ENCODE assay signal across 28 cellular contexts in the genomic region with DNA sequence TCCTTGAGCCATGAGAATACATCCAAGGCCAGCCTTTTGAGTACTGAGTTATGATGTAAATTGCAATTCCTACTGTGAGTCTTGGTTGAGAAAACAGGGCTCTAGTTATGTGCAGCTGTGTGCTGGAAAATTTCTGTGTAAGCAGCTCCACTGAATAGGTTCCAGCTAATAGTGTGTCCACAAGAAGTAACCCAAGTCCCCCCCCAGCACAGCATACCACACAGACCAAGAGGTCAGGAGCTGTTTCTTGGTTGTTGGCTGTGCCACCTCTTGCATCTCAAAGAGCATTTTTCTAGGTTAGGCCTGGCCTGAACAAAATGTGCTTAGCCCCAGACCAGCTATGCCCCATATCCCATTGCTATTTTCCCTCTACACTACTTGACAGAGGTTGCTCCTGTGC. TPM values are rescaled to one million over a fixed set of nuclear protein-coding genes. Genes with fewer than 3 reads are reported as not detected.
DNase-seq lines count a peak whose midpoint lies in the region; ATAC-seq and TF ChIP-seq lines count a peak whose summit lies in the region.
"Had no signal": no experiment of that assay in that cellular context is flagged by ENCODE, and none has a peak within 500 bp of the region (broad histone marks: within the 10 kb centered on the region; RNA-seq: fewer than 3 reads in every experiment).

No MANE protein-coding gene starts in this region.

- intact Hi-C loops in PC-9 (cut with micrococcal nuclease; ENCODE audit: unreplicated experiment), result no loop called here
- intact Hi-C loops in mammary epithelial cell (cut with micrococcal nuclease), result loop anchor here (2.0 kb wide), 2 partner anchors 37 to 103 kb away; partner anchors contain the start of gene APCDD1

- peak overlapping the region; percentile 70 for H3K9ac ChIP-seq in mammary epithelial cell (ENCODE audit: insufficient read depth, low read length)
- H3K9ac ChIP-seq: BLaER1 treated with 17β-estradiol and CSF1 and Interleukin-3, amounts not matched to agents 10 nM and 100 nM had no signal

- H3K27ac ChIP-seq in PC-9 (peak overlapping the region; percentile 28; the same call in 1 of the 2 replicates), mammary epithelial cell (ENCODE audit: insufficient read depth, low read depth, low read length) (peak overlapping the region; percentile 97), gastroesophageal sphincter (peak overlapping the region in 1 of 4 donors; percentile 15), suprapubic skin (peak overlapping the region; percentile 82)
- H3K27ac ChIP-seq: BLaER1 treated with 17β-estradiol and CSF1 and Interleukin-3, amounts not matched to agents 10 nM and 100 nM; lower lobe of right lung; VCaP had no signal

- peaks cover 32% of the 10 kb centered on the region for H3K4me1 ChIP-seq in PC-9 (replicated peaks; ENCODE audit: insufficient read depth)
- peaks cover 72% of the 10 kb centered on the region for H3K4me1 ChIP-seq in mammary epithelial cell (ENCODE audit: insufficient read depth, low read length)
- H3K4me1 ChIP-seq in gastroesophageal sphincter, result peaks cover 0 to 15% (median 0%) of the 10 kb centered on the region in 3 donors
- peaks cover 55% of the 10 kb centered on the region for H3K4me1 ChIP-seq in suprapubic skin
- H3K4me1 ChIP-seq: lower lobe of right lung had no signal

- TF ChIP-seq POLR2A in gastroesophageal sphincter (IDR thresholded peaks at IDR 0.05), result no peak
- no peak for TF ChIP-seq POLR2A in suprapubic skin (IDR thresholded peaks at IDR 0.05)

- BruUV-seq in PC-9 (replicated peaks; lab: Mats Ljungman, UMichigan) (no TSS peak), mammary epithelial cell (replicated peaks; lab: Mats Ljungman, UMichigan) (TSS peak; percentile 74)

- H3K79me2 ChIP-seq in PC-9 (ENCODE audit: low read depth), result no peaks in the 10 kb centered on the region
- H3K79me2 ChIP-seq in mammary epithelial cell (ENCODE audit: insufficient read depth, low read length), result no peaks in the 10 kb centered on the region

- no peaks in the 10 kb centered on the region for H4K20me1 ChIP-seq in PC-9 (ENCODE audit: insufficient read depth)
- no peaks in the 10 kb centered on the region for H4K20me1 ChIP-seq in mammary epithelial cell (ENCODE audit: insufficient read depth, low read length)
- H4K20me1 ChIP-seq: BLaER1 treated with 17β-estradiol and CSF1 and Interleukin-3, amounts not matched to agents 10 nM and 100 nM had no signal

- H3F3A ChIP-seq in PC-9 (ENCODE audit: insufficient read depth, low read depth), result no peaks in the 10 kb centered on the region; the same call in 1 of the 2 replicates

- peak; percentile 60 for ATAC-seq in gastroesophageal sphincter
- ATAC-seq in stimulated activated effector memory CD8-positive, alpha-beta T cell treated with anti-CD3 and anti-CD28 coated beads, Interleukin-12 subunit alpha, Interleukin-12 subunit beta, amount 100 ng/mL, for 72 hours, result no peak
- ATAC-seq: activated CD8-positive, alpha-beta memory T cell treated with anti-CD3 and anti-CD28 coated beads, Interleukin-2, amount 10 ng/mL, durations not matched to agents 7 days and 5 days had no signal

- H3K27me3 ChIP-seq in PC-9 (ENCODE audit: insufficient read depth, low read depth) (no peaks in the 10 kb centered on the region), mammary epithelial cell (ENCODE audit: insufficient read depth, low read length) (no peaks in the 10 kb centered on the region), gastroesophageal sphincter (no peaks in the 10 kb centered on the region), suprapubic skin (no peaks in the 10 kb centered on the region)
- H3K27me3 ChIP-seq: BLaER1 treated with 17β-estradiol and CSF1 and Interleukin-3, amounts not matched to agents 10 nM and 100 nM had no signal

- TF ChIP-seq EP300 in gastroesophageal sphincter (IDR thresholded peaks at IDR 0.05) (no peak), suprapubic skin (IDR thresholded peaks at IDR 0.05) (no peak)

- no peaks in the 10 kb centered on the region for H3K36me3 Mint-ChIP-seq in stimulated activated effector memory CD8-positive, alpha-beta T cell treated with anti-CD3 and anti-CD28 coated beads, Interleukin-12 subunit alpha, Interleukin-12 subunit beta, amount 100 ng/mL, for 72 hours
- H3K36me3 Mint-ChIP-seq: activated CD8-positive, alpha-beta memory T cell treated with anti-CD3 and anti-CD28 coated beads, Interleukin-2, amount 10 ng/mL, durations not matched to agents 7 days and 5 days; activated naive CD4-positive, alpha-beta T cell treated with anti-CD3 and anti-CD28 coated beads, Interleukin-2, amount 10 ng/mL, durations not matched to agents 7 days and 5 days had no signal

- POLR2A ChIA-PET in PC-9 (lab: Charles Lee; ENCODE audit: unreplicated experiment), result no interaction called here

- no peak overlapping the region for H3K27ac Mint-ChIP-seq in stimulated activated effector memory CD8-positive, alpha-beta T cell treated with anti-CD3 and anti-CD28 coated beads, Interleukin-12 subunit alpha, Interleukin-12 subunit beta, amount 100 ng/mL, for 72 hours
- H3K27ac Mint-ChIP-seq: activated CD4-positive, alpha-beta T cell treated with anti-CD3 and anti-CD28 coated beads, Interleukin-2, amount 10 ng/mL, durations not matched to agents 24 days and 14 days; activated CD8-positive, alpha-beta memory T cell treated with anti-CD3 and anti-CD28 coated beads, Interleukin-2, amount 10 ng/mL, durations not matched to agents 7 days and 5 days; progenitor cell of endocrine pancreas; T-helper 2 cell treated with Interferon-gamma antibody and Interleukin-4, amounts not matched to agents 5 μg/mL and 100 μg/mL, for 36 hours had no signal

- H3K9me3 Mint-ChIP-seq in stimulated activated effector memory CD8-positive, alpha-beta T cell treated with anti-CD3 and anti-CD28 coated beads, Interleukin-12 subunit alpha, Interleukin-12 subunit beta, amount 100 ng/mL, for 72 hours, result peaks cover 5% of the 10 kb centered on the region
- H3K9me3 Mint-ChIP-seq: T-helper 2 cell treated with Interferon-gamma antibody and Interleukin-4, amounts not matched to agents 5 μg/mL and 100 μg/mL, for 36 hours had no signal

- dilution Hi-C loops in mammary epithelial cell (cut with HindIII; ENCODE audit: low sequenced_read_pairs), result no loop called here

- in situ Hi-C loops in mammary epithelial cell (cut with MboI; ENCODE audit: low sequenced_read_pairs in 2 of 2), result no loop called here

- H3K4me3 ChIP-seq in PC-9, result no peak overlapping the region
- no peak overlapping the region for H3K4me3 ChIP-seq in mammary epithelial cell (replicated peaks in 1 of 3; ENCODE audit: insufficient read depth in 1 of 3, low read depth in 2 of 3, low read length in 3 of 3)
- no peak overlapping the region for H3K4me3 ChIP-seq in gastroesophageal sphincter
- H3K4me3 ChIP-seq in suprapubic skin, result no peak overlapping the region
- H3K4me3 ChIP-seq: BLaER1 treated with 17β-estradiol and CSF1 and Interleukin-3, amounts not matched to agents 10 nM and 100 nM; lower lobe of right lung; thoracic aorta had no signal

- H3K4me3 Mint-ChIP-seq in stimulated activated effector memory CD8-positive, alpha-beta T cell treated with anti-CD3 and anti-CD28 coated beads, Interleukin-12 subunit alpha, Interleukin-12 subunit beta, amount 100 ng/mL, for 72 hours, result no peak overlapping the region
- H3K4me3 Mint-ChIP-seq: activated CD4-positive, alpha-beta T cell treated with anti-CD3 and anti-CD28 coated beads, Interleukin-2, amount 10 ng/mL, durations not matched to agents 24 days and 14 days; activated CD8-positive, alpha-beta memory T cell treated with anti-CD3 and anti-CD28 coated beads, Interleukin-2, amount 10 ng/mL, durations not matched to agents 7 days and 5 days; activated naive CD4-positive, alpha-beta T cell treated with anti-CD3 and anti-CD28 coated beads, Interleukin-2, amount 10 ng/mL, durations not matched to agents 7 days and 5 days; T-helper 2 cell treated with Interferon-gamma antibody and Interleukin-4, amounts not matched to agents 5 μg/mL and 100 μg/mL, for 36 hours had no signal

- TF ChIP-seq CTCF in PC-9 (conservative IDR thresholded peaks at IDR 0.05), result no peak
- TF ChIP-seq CTCF in mammary epithelial cell (conservative IDR thresholded peaks at IDR 0.05 in 1 of 2, IDR thresholded peaks at IDR 0.05 in 1 of 2; ENCODE audit: extremely low read depth in 1 of 2, insufficient read depth in 1 of 2, low read depth in 1 of 2, low read length in 2 of 2), result no peak
- no peak for TF ChIP-seq CTCF in gastroesophageal sphincter (IDR thresholded peaks at IDR 0.05)
- TF ChIP-seq CTCF in suprapubic skin (IDR thresholded peaks at IDR 0.05), result no peak

- H3K4me1 Mint-ChIP-seq in stimulated activated effector memory CD8-positive, alpha-beta T cell treated with anti-CD3 and anti-CD28 coated beads, Interleukin-12 subunit alpha, Interleukin-12 subunit beta, amount 100 ng/mL, for 72 hours, result no peaks in the 10 kb centered on the region
- H3K4me1 Mint-ChIP-seq: activated CD4-positive, alpha-beta T cell treated with anti-CD3 and anti-CD28 coated beads, Interleukin-2, amount 10 ng/mL, durations not matched to agents 24 days and 14 days; activated CD8-positive, alpha-beta memory T cell treated with anti-CD3 and anti-CD28 coated beads, Interleukin-2, amount 10 ng/mL, durations not matched to agents 7 days and 5 days; activated naive CD4-positive, alpha-beta T cell treated with anti-CD3 and anti-CD28 coated beads, Interleukin-2, amount 10 ng/mL, durations not matched to agents 7 days and 5 days had no signal

- H3K36me3 ChIP-seq in PC-9 (ENCODE audit: low read depth), result no peaks in the 10 kb centered on the region
- no peaks in the 10 kb centered on the region for H3K36me3 ChIP-seq in mammary epithelial cell (ENCODE audit: insufficient read depth, low read length)
- H3K36me3 ChIP-seq in gastroesophageal sphincter, result no peaks in the 10 kb centered on the region
- H3K36me3 ChIP-seq in suprapubic skin, result no peaks in the 10 kb centered on the region
- H3K36me3 ChIP-seq: BLaER1 treated with 17β-estradiol and CSF1 and Interleukin-3, amounts not matched to agents 10 nM and 100 nM; lower lobe of right lung; thoracic aorta had no signal

- CTCF ChIA-PET in PC-9 (lab: Charles Lee), result no interaction called here
- CTCF ChIA-PET in mammary epithelial cell (lab: Charles Lee; ENCODE audit: low non-redundant PET), result no interaction called here

- H3K9me3 ChIP-seq in PC-9 (ENCODE audit: insufficient read depth, low read depth) (0 out of 2 replicates have a peak, but pooled peaks cover 4% of the 10 kb centered on the region), mammary epithelial cell (replicated peaks; ENCODE audit: insufficient read depth, low read length) (peaks cover 2% of the 10 kb centered on the region), gastroesophageal sphincter (no peaks in the 10 kb centered on the region), suprapubic skin (no peaks in the 10 kb centered on the region)
- H3K9me3 ChIP-seq: lower lobe of right lung, thoracic aorta had no signal

- H3K4me2 ChIP-seq in PC-9 (peak overlapping the region; percentile 21), mammary epithelial cell (ENCODE audit: insufficient read depth, low read depth, low read length) (peak overlapping the region; percentile 47)
- H3K4me2 ChIP-seq: BLaER1 treated with 17β-estradiol and CSF1 and Interleukin-3, amounts not matched to agents 10 nM and 100 nM had no signal

- no peaks in the 10 kb centered on the region for H3K9me2 ChIP-seq in PC-9 (ENCODE audit: insufficient read depth)

- H2AFZ ChIP-seq in PC-9 (no peak overlapping the region), mammary epithelial cell (ENCODE audit: low read depth, low read length) (no peak overlapping the region)

- DNase-seq in PC-9, result no peak
- no peak for DNase-seq in mammary epithelial cell
- no peak for DNase-seq in suprapubic skin (ENCODE audit: low spot score in 2 of 2)
- DNase-seq in middle frontal gyrus (ENCODE audit: extremely low spot score, low spot score), result no peak
- no peak for DNase-seq in MV-4-11 (lab: John Stamatoyannopoulos, UW)
- no peak for DNase-seq in SW 1271 (lab: John Stamatoyannopoulos, UW)
- no peak for DNase-seq in stimulated activated effector memory CD8-positive, alpha-beta T cell treated with anti-CD3 and anti-CD28 coated beads, Interleukin-12 subunit alpha, Interleukin-12 subunit beta, amount 100 ng/mL, for 72 hours (ENCODE audit: low spot score in 2 of 2)
- DNase-seq: ACHN; activated CD4-positive, alpha-beta T cell treated with anti-CD3 and anti-CD28 coated beads, Interleukin-2, amount 10 ng/mL, durations not matched to agents 24 days and 14 days; activated CD8-positive, alpha-beta memory T cell treated with anti-CD3 and anti-CD28 coated beads, Interleukin-2, amount 10 ng/mL, durations not matched to agents 7 days and 5 days; activated naive CD4-positive, alpha-beta T cell treated with anti-CD3 and anti-CD28 coated beads, Interleukin-2, amount 10 ng/mL, durations not matched to agents 7 days and 5 days; anterior cingulate cortex; cerebellar nuclear complex; DND-41; Kasumi-1; kidney; lower lobe of right lung; NCI-H1092; NCI-H187 treated with DMSO at 0.1 percent for 48 hours; NCI-H2227 treated with DMSO at 0.1 percent for 48 hours; stimulated activated CD4-positive, alpha-beta T cell treated with anti-CD3 and anti-CD28 coated beads, Interleukin-1b, Interleukin-23, amount 100 ng/mL, for 48 hours had no signal

RNA-seq across cellular contexts. Expression of gene APCDD1, which starts 36.8 kb away (rescaled TPM):
- total RNA-seq in PC-9 (2021) (not detected in 2 replicates), mammary epithelial cell (10 to 100 TPM in 1 of 2 donors, 1 to 10 TPM in 1; 9.7 to 24.8 TPM), gastroesophageal sphincter (100 to 1,000 TPM in 1 of 4 donors, 10 to 100 TPM in 3; 34.7 to 196 (median 41.3) TPM), suprapubic skin (100 to 1,000 TPM; 110 to 308 (median 140) TPM)
- 3.0 TPM for polyA plus RNA-seq in mammary epithelial cell
- 2.1 TPM for polyA minus RNA-seq in mammary epithelial cell
- total RNA-seq: activated CD4-positive, alpha-beta T cell treated with anti-CD3 and anti-CD28 coated beads, Interleukin-2, amount 10 ng/mL, durations not matched to agents 24 days and 14 days; activated CD8-positive, alpha-beta memory T cell treated with anti-CD3 and anti-CD28 coated beads, Interleukin-2, amount 10 ng/mL, durations not matched to agents 7 days and 5 days; Calu3 had no signal

Comparison
In these comparisons a context has a peak if more than half of its experiments do, and no peak if none do; other contexts are left out.
1. RNA of gene APCDD1, which starts 36.8 kb away (total RNA-seq): 110 to 308 TPM in suprapubic skin, 34.7 to 196 TPM in gastroesophageal sphincter and 9.7 to 24.8 TPM in mammary epithelial cell; not detected in PC-9; every median in the first group is over 10 times any median in the second.